Comparison of ENCODE assay signal across 8 cellular contexts in genomic region chr11:47407746-47408590, GRCh38. TPM values are rescaled to one million over a fixed set of nuclear protein-coding genes. Genes with fewer than 3 reads are reported as not detected.
DNase-seq lines count a peak whose midpoint lies in the region; ATAC-seq and TF ChIP-seq lines count a peak whose summit lies in the region.

SLC39A13 (plus strand) TSS chr11:47408590; CDS start chr11:47410095, 1,505 bp downstream.

- no peaks in the 10 kb centered on the region for H3K36me3 ChIP-seq in CD4-positive, CD25-positive, alpha-beta regulatory T cell (ENCODE audit: control insufficient read depth, insufficient read depth, low read length)
- H3K36me3 ChIP-seq in liver (ENCODE audit: control insufficient read depth in 4 of 4, insufficient read depth in 3 of 4, low read depth in 1 of 4, low read length in 3 of 4): peaks cover 0 to 4% (median 1%) of the 10 kb centered on the region in 4 donors

- intact Hi-C loops in dendritic cell treated with granulocyte-macrophage colony-stimulating factor and Interleukin-4, amounts not matched to agents 40 ng/mL and 50 ng/mL, for 4 days (cut with micrococcal nuclease): loop anchor here (1.0 kb wide), 3 partner anchors 14 to 34 kb away; partner anchors contain the start of gene SPI1

- TF ChIP-seq RAD21 in liver (IDR thresholded peaks at IDR 0.05): peak; percentile 72 to 78

- H3K4me1 Mint-ChIP-seq in CD4-positive, CD25-positive, alpha-beta regulatory T cell: peaks cover 0 to 35% (median 5%) of the 10 kb centered on the region in 4 donors
- H3K4me1 Mint-ChIP-seq in dendritic cell treated with granulocyte-macrophage colony-stimulating factor and Interleukin-4, amounts not matched to agents 40 ng/mL and 50 ng/mL, for 4 days (ENCODE audit: low read depth): peaks cover 53% of the 10 kb centered on the region

- no peaks in the 10 kb centered on the region for H3K27me3 ChIP-seq in CD4-positive, CD25-positive, alpha-beta regulatory T cell (ENCODE audit: control insufficient read depth, insufficient read depth, low read length)
- H3K27me3 ChIP-seq in liver (ENCODE audit: control insufficient read depth in 4 of 4, insufficient read depth in 4 of 4, low read length in 3 of 4): no peaks in the 10 kb centered on the region

- peak; percentile 78 for TF ChIP-seq CTCF in liver (IDR thresholded peaks at IDR 0.05; ENCODE audit: low read depth, low read length, missing input control)

- ATAC-seq in CD4-positive, CD25-positive, alpha-beta regulatory T cell (ENCODE audit: low read depth in 2 of 2): peak; percentile 85 to 88
- ATAC-seq in GM19397 (IDR thresholded peaks at IDR 0.05; ENCODE audit: unreplicated experiment) (peak; percentile 83), HG03565 (IDR thresholded peaks at IDR 0.05; ENCODE audit: unreplicated experiment) (peak; percentile 77)

- H3K27ac Mint-ChIP-seq in CD4-positive, CD25-positive, alpha-beta regulatory T cell: peak within 1 kb of the TSS; percentile 93 to 98 (median 97)
- H3K27ac Mint-ChIP-seq in dendritic cell treated with granulocyte-macrophage colony-stimulating factor and Interleukin-4, amounts not matched to agents 40 ng/mL and 50 ng/mL, for 4 days: peak within 1 kb of the TSS; percentile 92

- H3K9me3 Mint-ChIP-seq in CD4-positive, CD25-positive, alpha-beta regulatory T cell: no peaks in the 10 kb centered on the region
- H3K9me3 Mint-ChIP-seq in dendritic cell treated with granulocyte-macrophage colony-stimulating factor and Interleukin-4, amounts not matched to agents 40 ng/mL and 50 ng/mL, for 4 days: no peaks in the 10 kb centered on the region

- no peaks in the 10 kb centered on the region for H3K27me3 Mint-ChIP-seq in CD4-positive, CD25-positive, alpha-beta regulatory T cell
- no peaks in the 10 kb centered on the region for H3K27me3 Mint-ChIP-seq in dendritic cell treated with granulocyte-macrophage colony-stimulating factor and Interleukin-4, amounts not matched to agents 40 ng/mL and 50 ng/mL, for 4 days

- 2% methylated on average over 70 of the region's 70 CpGs for WGBS in liver

- H3K4me1 ChIP-seq in CD4-positive, CD25-positive, alpha-beta regulatory T cell (ENCODE audit: control insufficient read depth, insufficient read depth, low read length, poor library complexity, severe bottlenecking): peaks cover 29% of the 10 kb centered on the region
- H3K4me1 ChIP-seq in liver (ENCODE audit: control insufficient read depth in 4 of 4, insufficient read depth in 4 of 4, low read length in 3 of 4): peaks cover 0 to 18% (median 15%) of the 10 kb centered on the region in 4 donors

- H3K27ac ChIP-seq in CD4-positive, CD25-positive, alpha-beta regulatory T cell (ENCODE audit: insufficient read depth, low read length, poor library complexity, severe bottlenecking): peak within 1 kb of the TSS; percentile 89
- H3K27ac ChIP-seq in liver (ENCODE audit: low read depth in 1 of 2, low read length in 2 of 2): peak within 1 kb of the TSS; percentile 86 to 99

- peak; percentile 88 to 94 (median 90) for DNase-seq in CD4-positive, CD25-positive, alpha-beta regulatory T cell
- DNase-seq in NCI-H774 (lab: John Stamatoyannopoulos, UW): peak; percentile 90
- peak; percentile 82 to 86 for DNase-seq in activated CD4-positive, alpha-beta T cell treated with anti-CD3 and anti-CD28 coated beads, Interleukin-2, amount 50 U/mL, for 4 hours
- DNase-seq in stimulated activated CD4-positive, alpha-beta T cell treated with anti-CD3 and anti-CD28 coated beads, Interleukin-4, amount 100 ng/mL, for 1 hour: peak; percentile 90

- no peaks in the 10 kb centered on the region for H3K9me3 ChIP-seq in CD4-positive, CD25-positive, alpha-beta regulatory T cell (ENCODE audit: control insufficient read depth in 2 of 2, low read length in 2 of 2)
- H3K9me3 ChIP-seq in liver (ENCODE audit: control insufficient read depth in 4 of 4, low read length in 3 of 4): no peaks in the 10 kb centered on the region

- H3K36me3 Mint-ChIP-seq in CD4-positive, CD25-positive, alpha-beta regulatory T cell: no peaks in the 10 kb centered on the region
- peaks cover 25% of the 10 kb centered on the region for H3K36me3 Mint-ChIP-seq in dendritic cell treated with granulocyte-macrophage colony-stimulating factor and Interleukin-4, amounts not matched to agents 40 ng/mL and 50 ng/mL, for 4 days (ENCODE audit: low read depth)

- H3K4me3 ChIP-seq in CD4-positive, CD25-positive, alpha-beta regulatory T cell (ENCODE audit: low read depth, low read length): peak within 1 kb of the TSS; percentile 75
- peak within 1 kb of the TSS; percentile 79 to 88 (median 86) for H3K4me3 ChIP-seq in liver (ENCODE audit: low read depth in 1 of 3, low read length in 3 of 3)

- H3K4me3 Mint-ChIP-seq in CD4-positive, CD25-positive, alpha-beta regulatory T cell: peak within 1 kb of the TSS; percentile 91 to 97 (median 94)
- peak within 1 kb of the TSS; percentile 98 for H3K4me3 Mint-ChIP-seq in dendritic cell treated with granulocyte-macrophage colony-stimulating factor and Interleukin-4, amounts not matched to agents 40 ng/mL and 50 ng/mL, for 4 days

- H3K9ac ChIP-seq in liver (ENCODE audit: low read depth in 1 of 2, low read length in 2 of 2): peak within 1 kb of the TSS; percentile 79 to 97

TF ChIP-seq in liver, 16 proteins besides CTCF, POLR2A, EP300 and RAD21:
- TF ChIP-seq FOXA2 (IDR thresholded peaks at IDR 0.05): no peak
- TF ChIP-seq JUND (IDR thresholded peaks at IDR 0.05): peak in 1 of 2 donors; percentile 16
- TF ChIP-seq HNF4A (conservative IDR thresholded peaks at IDR 0.05): no peak
- no peak for TF ChIP-seq FOXA1 (IDR thresholded peaks at IDR 0.05)
- peak; percentile 31 for TF ChIP-seq SP1 (IDR thresholded peaks at IDR 0.05)
- TF ChIP-seq YY1 (IDR thresholded peaks at IDR 0.05): peak; percentile 62
- peak; percentile 79 to 91 for TF ChIP-seq GABPA (IDR thresholded peaks at IDR 0.05 in 1 of 2, conservative IDR thresholded peaks at IDR 0.05 in 1 of 2)
- TF ChIP-seq REST (IDR thresholded peaks at IDR 0.05): peak; percentile 36
- TF ChIP-seq EGR1 (IDR thresholded peaks at IDR 0.05; ENCODE audit: low read depth in 2 of 2): peak in 1 of 2 donors; percentile 21
- no peak for TF ChIP-seq NR2F2 (IDR thresholded peaks at IDR 0.05)

RNA-seq across cellular contexts. Expression of gene SLC39A13, which starts in this region (rescaled TPM):
- 30.4 TPM for total RNA-seq in CD4-positive, CD25-positive, alpha-beta regulatory T cell
- polyA plus RNA-seq in CD4-positive, CD25-positive, alpha-beta regulatory T cell: 10 to 100 TPM; 21.9 to 32.8 (median 23.3) TPM
- 10 to 100 TPM in 1 of 2 donors, 1 to 10 TPM in 1; 8.2 to 13.0 TPM for total RNA-seq in liver
- polyA plus RNA-seq in liver: 10 to 100 TPM in 1 of 2 donors, 1 to 10 TPM in 1; 8.4 to 17.5 TPM

Comparison
In these comparisons a context has a peak if more than half of its experiments do, and no peak if none do; other contexts are left out.
1. Peak in every context shown above with its lines: DNase-seq, ATAC-seq, H3K4me3 ChIP-seq and H3K27ac ChIP-seq.